1 cellular context compared by ENCODE assay signal in the genomic region with DNA sequence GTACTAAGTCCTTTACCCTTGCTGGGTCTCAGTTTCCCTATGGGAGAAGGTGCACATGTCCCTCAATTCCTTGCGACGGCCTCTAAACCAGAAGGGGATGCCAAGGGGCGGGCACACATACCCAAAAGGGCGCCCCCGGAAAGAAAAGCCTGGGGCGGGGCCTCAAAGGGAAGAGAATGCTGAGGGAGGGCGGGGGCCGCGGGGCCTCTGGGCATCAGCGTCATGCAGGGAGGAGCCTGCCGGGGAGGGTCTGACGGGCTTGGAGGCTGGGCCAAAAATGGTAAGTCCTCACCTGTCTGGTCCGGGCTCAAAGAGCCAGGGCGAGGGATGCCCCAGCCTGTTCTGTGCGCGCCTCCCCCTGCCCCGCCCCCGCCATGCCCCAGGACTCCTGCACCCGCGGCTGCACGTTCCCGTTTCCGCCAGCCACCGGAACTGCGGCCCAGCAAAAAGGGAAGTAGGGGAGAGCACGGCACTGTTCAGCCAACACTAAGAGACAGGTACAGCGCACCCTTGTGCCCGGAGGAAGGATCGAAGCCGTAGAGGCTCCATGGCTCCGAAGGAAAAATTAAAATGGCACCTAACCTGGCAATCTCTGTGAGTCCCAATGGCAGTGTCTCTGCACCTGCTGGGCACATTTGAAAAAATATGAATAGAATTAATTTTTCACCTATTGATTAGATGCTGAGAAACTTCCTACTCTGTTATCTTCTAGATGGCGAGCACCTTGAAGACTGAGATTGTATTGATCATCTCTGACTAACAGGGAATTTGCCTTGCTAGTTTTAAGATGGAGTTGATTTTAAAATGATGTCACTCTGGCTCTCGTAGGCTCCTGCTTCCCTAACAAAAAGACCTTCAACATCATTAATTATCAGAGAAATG.
TF ChIP-seq lines count a peak whose summit lies in the region.

TSS of gene DET1 (minus strand) at position 434 of the 882 bp plus-strand sequence. CDS start 14,976 bp downstream, outside the sequence.

TF ChIP-seq in HEK293, 187 proteins besides CTCF, POLR2A, EP300 and RAD21 (continued from another document and continues in another):
- TF ChIP-seq, protein P1, sequence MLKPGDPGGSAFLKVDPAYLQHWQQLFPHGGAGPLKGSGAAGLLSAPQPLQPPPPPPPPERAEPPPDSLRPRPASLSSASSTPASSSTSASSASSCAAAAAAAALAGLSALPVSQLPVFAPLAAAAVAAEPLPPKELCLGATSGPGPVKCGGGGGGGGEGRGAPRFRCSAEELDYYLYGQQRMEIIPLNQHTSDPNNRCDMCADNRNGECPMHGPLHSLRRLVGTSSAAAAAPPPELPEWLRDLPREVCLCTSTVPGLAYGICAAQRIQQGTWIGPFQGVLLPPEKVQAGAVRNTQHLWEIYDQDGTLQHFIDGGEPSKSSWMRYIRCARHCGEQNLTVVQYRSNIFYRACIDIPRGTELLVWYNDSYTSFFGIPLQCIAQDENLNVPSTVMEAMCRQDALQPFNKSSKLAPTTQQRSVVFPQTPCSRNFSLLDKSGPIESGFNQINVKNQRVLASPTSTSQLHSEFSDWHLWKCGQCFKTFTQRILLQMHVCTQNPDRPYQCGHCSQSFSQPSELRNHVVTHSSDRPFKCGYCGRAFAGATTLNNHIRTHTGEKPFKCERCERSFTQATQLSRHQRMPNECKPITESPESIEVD (tag by site-specific recombination; IDR thresholded peaks at IDR 0.05) = no peak
- TF ChIP-seq ZFP69B (tag by site-specific recombination; IDR thresholded peaks at IDR 0.05) = peak; percentile 14; the same call in 1 of the 2 replicates
- TF ChIP-seq ZNF585B (tag by site-specific recombination; IDR thresholded peaks at IDR 0.05) = no peak
- no peak for TF ChIP-seq KLF16 (tag by site-specific recombination; IDR thresholded peaks at IDR 0.05)
- TF ChIP-seq EGR2 (tag by site-specific recombination; IDR thresholded peaks at IDR 0.05; ENCODE audit: low read depth) = 0 out of 2 replicates have a peak, but pooled peaks have one; percentile 27
- no peak for TF ChIP-seq AEBP2 (tag by site-specific recombination; IDR thresholded peaks at IDR 0.05; ENCODE audit: borderline replicate concordance)
- no peak for TF ChIP-seq ZBTB1 (tag by site-specific recombination; IDR thresholded peaks at IDR 0.05)
- TF ChIP-seq ZNF660 (tag by site-specific recombination; IDR thresholded peaks at IDR 0.05) = peak; percentile 87
- TF ChIP-seq ZBTB48 (tag by site-specific recombination; IDR thresholded peaks at IDR 0.05) = no peak
- TF ChIP-seq ZFHX2 (tag by site-specific recombination; conservative IDR thresholded peaks at IDR 0.05) = peak; percentile 38; the same call in 1 of the 2 replicates
- TF ChIP-seq, protein P2, sequence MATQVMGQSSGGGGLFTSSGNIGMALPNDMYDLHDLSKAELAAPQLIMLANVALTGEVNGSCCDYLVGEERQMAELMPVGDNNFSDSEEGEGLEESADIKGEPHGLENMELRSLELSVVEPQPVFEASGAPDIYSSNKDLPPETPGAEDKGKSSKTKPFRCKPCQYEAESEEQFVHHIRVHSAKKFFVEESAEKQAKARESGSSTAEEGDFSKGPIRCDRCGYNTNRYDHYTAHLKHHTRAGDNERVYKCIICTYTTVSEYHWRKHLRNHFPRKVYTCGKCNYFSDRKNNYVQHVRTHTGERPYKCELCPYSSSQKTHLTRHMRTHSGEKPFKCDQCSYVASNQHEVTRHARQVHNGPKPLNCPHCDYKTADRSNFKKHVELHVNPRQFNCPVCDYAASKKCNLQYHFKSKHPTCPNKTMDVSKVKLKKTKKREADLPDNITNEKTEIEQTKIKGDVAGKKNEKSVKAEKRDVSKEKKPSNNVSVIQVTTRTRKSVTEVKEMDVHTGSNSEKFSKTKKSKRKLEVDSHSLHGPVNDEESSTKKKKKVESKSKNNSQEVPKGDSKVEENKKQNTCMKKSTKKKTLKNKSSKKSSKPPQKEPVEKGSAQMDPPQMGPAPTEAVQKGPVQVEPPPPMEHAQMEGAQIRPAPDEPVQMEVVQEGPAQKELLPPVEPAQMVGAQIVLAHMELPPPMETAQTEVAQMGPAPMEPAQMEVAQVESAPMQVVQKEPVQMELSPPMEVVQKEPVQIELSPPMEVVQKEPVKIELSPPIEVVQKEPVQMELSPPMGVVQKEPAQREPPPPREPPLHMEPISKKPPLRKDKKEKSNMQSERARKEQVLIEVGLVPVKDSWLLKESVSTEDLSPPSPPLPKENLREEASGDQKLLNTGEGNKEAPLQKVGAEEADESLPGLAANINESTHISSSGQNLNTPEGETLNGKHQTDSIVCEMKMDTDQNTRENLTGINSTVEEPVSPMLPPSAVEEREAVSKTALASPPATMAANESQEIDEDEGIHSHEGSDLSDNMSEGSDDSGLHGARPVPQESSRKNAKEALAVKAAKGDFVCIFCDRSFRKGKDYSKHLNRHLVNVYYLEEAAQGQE (tag by site-specific recombination; IDR thresholded peaks at IDR 0.05) = no peak
- TF ChIP-seq SETDB1 (IDR thresholded peaks at IDR 0.05; ENCODE audit: insufficient read length, low read length) = no peak
- 0 out of 2 replicates have a peak, but pooled peaks have one; percentile 13 for TF ChIP-seq ZNF2 (tag by site-specific recombination; IDR thresholded peaks at IDR 0.05)
- no peak; the same call in 1 of the 2 replicates for TF ChIP-seq MYNN (tag by site-specific recombination; IDR thresholded peaks at IDR 0.05; ENCODE audit: borderline replicate concordance)
- TF ChIP-seq PRDM4 (tag by site-specific recombination; IDR thresholded peaks at IDR 0.05) = no peak
- no peak for TF ChIP-seq ZNF426 (tag by site-specific recombination; IDR thresholded peaks at IDR 0.05)
- no peak for TF ChIP-seq TSHZ1 (tag by site-specific recombination; IDR thresholded peaks at IDR 0.05; ENCODE audit: borderline replicate concordance)
- TF ChIP-seq ZNF362 (tag by site-specific recombination; IDR thresholded peaks at IDR 0.05) = no peak
- TF ChIP-seq ZNF670 (tag by site-specific recombination; IDR thresholded peaks at IDR 0.05; ENCODE audit: low read depth) = no peak
- TF ChIP-seq ZNF391 (tag by site-specific recombination; IDR thresholded peaks at IDR 0.05; ENCODE audit: borderline replicate concordance, low read depth) = no peak
- TF ChIP-seq KLF7 (tag by site-specific recombination; IDR thresholded peaks at IDR 0.05; ENCODE audit: borderline replicate concordance) = 0 out of 2 replicates have a peak, but pooled peaks have one; percentile 23
- peak; percentile 85 for TF ChIP-seq KLF10 (tag by site-specific recombination; IDR thresholded peaks at IDR 0.05)
- no peak for TF ChIP-seq RBAK (tag by site-specific recombination; IDR thresholded peaks at IDR 0.05)
- TF ChIP-seq, protein P3, sequence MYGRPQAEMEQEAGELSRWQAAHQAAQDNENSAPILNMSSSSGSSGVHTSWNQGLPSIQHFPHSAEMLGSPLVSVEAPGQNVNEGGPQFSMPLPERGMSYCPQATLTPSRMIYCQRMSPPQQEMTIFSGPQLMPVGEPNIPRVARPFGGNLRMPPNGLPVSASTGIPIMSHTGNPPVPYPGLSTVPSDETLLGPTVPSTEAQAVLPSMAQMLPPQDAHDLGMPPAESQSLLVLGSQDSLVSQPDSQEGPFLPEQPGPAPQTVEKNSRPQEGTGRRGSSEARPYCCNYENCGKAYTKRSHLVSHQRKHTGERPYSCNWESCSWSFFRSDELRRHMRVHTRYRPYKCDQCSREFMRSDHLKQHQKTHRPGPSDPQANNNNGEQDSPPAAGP (tag by site-specific recombination; IDR thresholded peaks at IDR 0.05) = peak; percentile 43; the same call in 1 of the 2 replicates
- TF ChIP-seq ZNF155 (tag by site-specific recombination; IDR thresholded peaks at IDR 0.05) = no peak
- 0 out of 2 replicates have a peak, but pooled peaks have one; percentile 39 for TF ChIP-seq ZSCAN30 (tag by site-specific recombination; IDR thresholded peaks at IDR 0.05)
- TF ChIP-seq ZNF223 (tag by site-specific recombination; IDR thresholded peaks at IDR 0.05) = no peak
- no peak for TF ChIP-seq ZNF792 (tag by site-specific recombination; IDR thresholded peaks at IDR 0.05)
- TF ChIP-seq ZNF624 (tag by site-specific recombination; IDR thresholded peaks at IDR 0.05) = no peak
- peak; percentile 29; the same call in 1 of the 2 replicates for TF ChIP-seq ZNF341 (tag by site-specific recombination; IDR thresholded peaks at IDR 0.05; ENCODE audit: low read depth)
- TF ChIP-seq ZEB2 (tag by site-specific recombination; IDR thresholded peaks at IDR 0.05) = 0 out of 2 replicates have a peak, but pooled peaks have one; percentile 16
- no peak for TF ChIP-seq ZBTB7A (tag by site-specific recombination; IDR thresholded peaks at IDR 0.05; ENCODE audit: low read depth)
- TF ChIP-seq ZNF292 (tag by site-specific recombination; IDR thresholded peaks at IDR 0.05; ENCODE audit: borderline replicate concordance, low read depth) = no peak
- no peak for TF ChIP-seq ZFP37 (tag by site-specific recombination; IDR thresholded peaks at IDR 0.05)
- no peak for TF ChIP-seq ZNF148 (tag by site-specific recombination; IDR thresholded peaks at IDR 0.05; ENCODE audit: borderline replicate concordance)
- TF ChIP-seq ZNF133 (tag by site-specific recombination; IDR thresholded peaks at IDR 0.05) = no peak
- TF ChIP-seq ZNF132 (tag by site-specific recombination; IDR thresholded peaks at IDR 0.05; ENCODE audit: borderline replicate concordance) = no peak
- TF ChIP-seq ZSCAN23 (tag by site-specific recombination; IDR thresholded peaks at IDR 0.05) = no peak
- TF ChIP-seq TRIM28 (IDR thresholded peaks at IDR 0.05; ENCODE audit: borderline replicate concordance, low read length) = no peak
- no peak for TF ChIP-seq ZNF544 (tag by site-specific recombination; IDR thresholded peaks at IDR 0.05)
